14 cellular contexts compared by ENCODE assay signal in the genomic region with DNA sequence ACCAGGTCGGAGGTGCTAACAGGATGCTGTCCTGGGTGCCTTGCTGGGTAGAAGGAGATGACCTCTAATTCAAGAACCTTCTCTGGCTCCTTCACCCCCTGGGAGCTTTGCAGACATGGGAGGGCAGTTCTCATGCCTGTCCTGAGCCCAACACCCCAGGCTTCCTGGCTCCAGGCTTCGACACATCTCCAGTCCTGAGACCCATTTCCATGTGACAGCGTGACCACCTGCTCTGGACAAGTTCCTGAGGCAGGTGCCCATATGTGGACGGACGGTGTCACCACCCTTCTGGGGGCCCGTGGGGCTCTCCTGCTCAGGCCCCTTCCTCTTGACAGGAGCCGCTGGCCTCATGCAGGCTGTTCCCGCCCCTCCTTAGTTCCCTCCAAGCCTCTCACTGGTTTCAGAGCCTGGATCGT.
"Had no signal": no experiment of that assay in that cellular context is flagged by ENCODE, and none has a peak within 500 bp of the region (broad histone marks: within the 10 kb centered on the region; RNA-seq: fewer than 3 reads in every experiment).

No MANE protein-coding gene starts in this region.

- ATAC-seq: activated CD4-positive, alpha-beta T cell treated with anti-CD3 and anti-CD28 coated beads for 36 hours; activated T-helper 17 cell treated with anti-CD3 and anti-CD28 coated beads, Interleukin-2, amount 50 U/mL, for 72 hours; left lung had no signal

- DNase-seq: activated CD4-positive, alpha-beta memory T cell treated with anti-CD3 and anti-CD28 coated beads, Interleukin-2, amount 10 ng/mL, durations not matched to agents 7 days and 5 days; activated CD4-positive, alpha-beta T cell treated with anti-CD3 and anti-CD28 coated beads for 36 hours; activated naive CD4-positive, alpha-beta T cell treated with anti-CD3 and anti-CD28 coated beads, Interleukin-2, amount 50 U/mL, for 16 hours; activated T-cell treated with anti-CD3 and anti-CD28 coated beads for 4 hours; erythroblast; nephron progenitor cell; retina; small intestine; thyroid gland; WERI-Rb-1 had no signal

- H3K27me3 ChIP-seq: adrenal gland, thyroid gland had no signal

- H3K9me3 ChIP-seq: adrenal gland, left lung, thyroid gland had no signal

- H3K27ac ChIP-seq: adrenal gland, left lung, parathyroid adenoma, thyroid gland, WERI-Rb-1 had no signal

- H3K4me1 ChIP-seq: adrenal gland, left lung, parathyroid adenoma, thyroid gland had no signal

- H3K36me3 ChIP-seq: adrenal gland, left lung, thyroid gland, WERI-Rb-1 had no signal

- H3K4me3 ChIP-seq: adrenal gland, left lung, thyroid gland had no signal
